In genomic region chr11:76667271-76667818, GRCh38 we compare ENCODE assay signal across 12 cellular contexts. TPM values are rescaled to one million over a fixed set of nuclear protein-coding genes. Genes with fewer than 3 reads are reported as not detected.
DNase-seq lines count a peak whose midpoint lies in the region; ATAC-seq and TF ChIP-seq lines count a peak whose summit lies in the region.
"Had no signal": no experiment of that assay in that cellular context is flagged by ENCODE, and none has a peak within 500 bp of the region (broad histone marks: within the 10 kb centered on the region; RNA-seq: fewer than 3 reads in every experiment).

No MANE protein-coding gene starts in this region.

- H3K4me1 ChIP-seq in OCI-LY7 (ENCODE audit: insufficient read depth, low read length, poor library complexity, severe bottlenecking) (peaks cover 74% of the 10 kb centered on the region), fibroblast of lung (ENCODE audit: control insufficient read depth, extremely low read depth, insufficient read depth, low read length) (peaks cover 6% of the 10 kb centered on the region), trophoblast cell (ENCODE audit: control insufficient read depth in 1 of 2, insufficient read depth in 2 of 2, low read length in 2 of 2) (peaks cover 20 to 33% of the 10 kb centered on the region in 2 experiments), prostate gland (replicated peaks) (no peaks in the 10 kb centered on the region)

- TF ChIP-seq CTCF in OCI-LY7 (conservative IDR thresholded peaks at IDR 0.05; ENCODE audit: low read length) (0 out of 2 replicates have a peak, but pooled peaks have one; percentile 28), fibroblast of lung (conservative IDR thresholded peaks at IDR 0.05 in 1 of 2, IDR thresholded peaks at IDR 0.05 in 1 of 2; ENCODE audit: low read depth in 1 of 2, low read length in 2 of 2) (no peak), prostate gland (IDR thresholded peaks at IDR 0.05) (no peak), type B pancreatic cell (conservative IDR thresholded peaks at IDR 0.05) (no peak)

- peak overlapping the region; percentile 0 for H3K9ac ChIP-seq in fibroblast of lung (ENCODE audit: insufficient read depth, low read length)
- H3K9ac ChIP-seq in trophoblast cell (ENCODE audit: low read length), result no peak overlapping the region
- H3K9ac ChIP-seq: KMS-11 had no signal

- H3K4me3 ChIP-seq in OCI-LY7 (ENCODE audit: low read depth, low read length, poor library complexity, severe bottlenecking), result peak overlapping the region; percentile 79
- H3K4me3 ChIP-seq in fibroblast of lung (replicated peaks in 1 of 4; ENCODE audit: control extremely low read depth in 1 of 4, insufficient read depth in 1 of 4, low read depth in 3 of 4, low read length in 4 of 4), result peak overlapping the region in 2 of 4 experiments; percentile 12 to 68
- H3K4me3 ChIP-seq in trophoblast cell (ENCODE audit: low read depth, low read length), result no peak overlapping the region
- peak overlapping the region in 1 of 2 donors; percentile 6 for H3K4me3 ChIP-seq in prostate gland

- peak; percentile 32 for DNase-seq in 8988T
- DNase-seq in OCI-LY7 (ENCODE audit: low spot score), result peak; percentile 72
- DNase-seq in fibroblast of lung (ENCODE audit: low read depth in 2 of 2), result no peak
- DNase-seq in trophoblast cell, result peak; percentile 48 to 51
- DNase-seq in prostate gland (ENCODE audit: low spot score), result no peak
- no peak for DNase-seq in cerebellar nuclear complex (lab: John Stamatoyannopoulos, UW)
- DNase-seq in type B pancreatic cell (ENCODE audit: extremely low spot score, unreplicated experiment), result no peak
- DNase-seq: activated naive CD4-positive, alpha-beta T cell treated with anti-CD3 and anti-CD28 coated beads for 36 hours; NCI-H345; occipital lobe had no signal

- no peak overlapping the region for H3K23ac ChIP-seq in trophoblast cell (ENCODE audit: low read length)

- peaks cover 4% of the 10 kb centered on the region for H3K27me3 ChIP-seq in fibroblast of lung (ENCODE audit: control insufficient read depth, insufficient read depth, low read length)
- no peaks in the 10 kb centered on the region for H3K27me3 ChIP-seq in trophoblast cell (ENCODE audit: insufficient read depth, low read length)
- H3K27me3 ChIP-seq in prostate gland (replicated peaks; ENCODE audit: insufficient read depth), result no peaks in the 10 kb centered on the region

- no peak overlapping the region for H3K4me3 Mint-ChIP-seq in type B pancreatic cell

- H2BK120ac ChIP-seq in trophoblast cell (ENCODE audit: insufficient read depth, low read length, poor library complexity), result no peak overlapping the region

- BruUV-seq in OCI-LY7 (replicated peaks; lab: Mats Ljungman, UMichigan), result no TSS peak

- H4K8ac ChIP-seq in trophoblast cell (ENCODE audit: low read depth, low read length), result peak overlapping the region; percentile 25

- no peak overlapping the region for H3K18ac ChIP-seq in trophoblast cell (ENCODE audit: low read length)

- H3K9me2 ChIP-seq in OCI-LY7 (ENCODE audit: insufficient read depth, low read length), result no peaks in the 10 kb centered on the region

- H3K9me3 ChIP-seq in OCI-LY7 (ENCODE audit: low read length), result no peaks in the 10 kb centered on the region
- no peaks in the 10 kb centered on the region for H3K9me3 ChIP-seq in fibroblast of lung (ENCODE audit: control insufficient read depth, insufficient read depth, low read depth, low read length)
- peaks cover 5% of the 10 kb centered on the region for H3K9me3 ChIP-seq in trophoblast cell (ENCODE audit: insufficient read depth, low read depth, low read length)
- H3K9me3 ChIP-seq in prostate gland, result no peaks in the 10 kb centered on the region

- H3K14ac ChIP-seq in trophoblast cell (ENCODE audit: low read length), result no peak overlapping the region

- H3K27me3 Mint-ChIP-seq in type B pancreatic cell, result peaks cover 29% of the 10 kb centered on the region

- H2BK12ac ChIP-seq in trophoblast cell (ENCODE audit: low read length), result peak overlapping the region; percentile 2

- no peaks in the 10 kb centered on the region for H3K9me3 Mint-ChIP-seq in type B pancreatic cell
- H3K9me3 Mint-ChIP-seq: activated naive CD4-positive, alpha-beta T cell treated with anti-CD3 and anti-CD28 coated beads for 36 hours had no signal

- intact Hi-C loops in OCI-LY7 (cut with micrococcal nuclease; ENCODE audit: unreplicated experiment) (loop anchor here (1.0 kb wide), 1 partner anchor 30 kb away; no protein-coding TSS in a partner anchor), prostate gland (cut with DNase I) (no loop called here)

- no peak for TF ChIP-seq POLR2A in prostate gland (IDR thresholded peaks at IDR 0.05)

- no peaks in the 10 kb centered on the region for H3K36me3 Mint-ChIP-seq in type B pancreatic cell

- WGBS in trophoblast cell (ENCODE audit: extremely low coverage, insufficient coverage, insufficient read length), result no CpG with 5 or more reads among the region's 15 CpGs
- WGBS in prostate gland, result 88% methylated on average over 15 of the region's 15 CpGs

- H2AK5ac ChIP-seq in trophoblast cell (ENCODE audit: low read length), result peak overlapping the region; percentile 3

- H2AFZ ChIP-seq in OCI-LY7 (ENCODE audit: low read length) (no peak overlapping the region), fibroblast of lung (ENCODE audit: low read length) (no peak overlapping the region), trophoblast cell (ENCODE audit: insufficient read depth, low read length, poor library complexity) (no peak overlapping the region)

- no peak overlapping the region for H3K27ac Mint-ChIP-seq in type B pancreatic cell
- H3K27ac Mint-ChIP-seq: activated naive CD4-positive, alpha-beta T cell treated with anti-CD3 and anti-CD28 coated beads for 36 hours had no signal

- peaks cover 26% of the 10 kb centered on the region; the same call in 1 of the 2 replicates for H3K36me3 ChIP-seq in OCI-LY7 (ENCODE audit: insufficient read depth, low read length)
- H3K36me3 ChIP-seq in fibroblast of lung (ENCODE audit: control insufficient read depth, insufficient read depth, low read length), result peaks cover 3% of the 10 kb centered on the region
- H3K36me3 ChIP-seq in trophoblast cell (ENCODE audit: control insufficient read depth in 1 of 2, insufficient read depth in 2 of 2, low read length in 2 of 2), result peaks cover 29 to 31% of the 10 kb centered on the region in 2 experiments
- no peaks in the 10 kb centered on the region for H3K36me3 ChIP-seq in prostate gland

- peak overlapping the region; percentile 76 for H3K27ac ChIP-seq in OCI-LY7 (ENCODE audit: low read depth, low read length, poor library complexity, severe bottlenecking)
- H3K27ac ChIP-seq in fibroblast of lung (ENCODE audit: insufficient read depth, low read length), result peak overlapping the region; percentile 21
- no peak overlapping the region for H3K27ac ChIP-seq in trophoblast cell (ENCODE audit: low read depth, low read length)
- peak overlapping the region in 1 of 2 donors; percentile 3 for H3K27ac ChIP-seq in prostate gland
- H3K27ac ChIP-seq: KMS-11 had no signal

- CTCF ChIA-PET in OCI-LY7 (lab: Charles Lee; ENCODE audit: unreplicated experiment), result interaction anchor here (2.1 kb wide), 1 partner anchor 68 kb away, joined by 8 read pairs; no protein-coding TSS in a partner anchor

- H3K4me1 Mint-ChIP-seq in type B pancreatic cell (ENCODE audit: unreplicated experiment), result peaks cover 26% of the 10 kb centered on the region

- H4K20me1 ChIP-seq in OCI-LY7 (ENCODE audit: insufficient read depth, low read length) (no peaks in the 10 kb centered on the region), fibroblast of lung (ENCODE audit: control insufficient read depth, extremely low read depth, insufficient read depth, low read length) (no peaks in the 10 kb centered on the region)

- POLR2A ChIA-PET in OCI-LY7 (lab: Charles Lee), result interaction anchor here (0.8 to 3.9 kb wide), 3 partner anchors 10 to 40 kb away, joined by 3 to 15 read pairs (median 13); no protein-coding TSS in a partner anchor

- H3K79me1 ChIP-seq in trophoblast cell (ENCODE audit: low read length), result peaks cover 18% of the 10 kb centered on the region

- ATAC-seq in HG03469 (IDR thresholded peaks at IDR 0.05; ENCODE audit: unreplicated experiment), result no peak

- H3K4ac ChIP-seq in trophoblast cell (ENCODE audit: low read depth, low read length), result peak overlapping the region; percentile 62

- H3K79me2 ChIP-seq in OCI-LY7 (ENCODE audit: insufficient read depth, low read depth, low read length), result peaks cover 42% of the 10 kb centered on the region; the same call in 1 of the 2 replicates
- H3K79me2 ChIP-seq in fibroblast of lung (ENCODE audit: control insufficient read depth, insufficient read depth, low read length), result peaks cover 39% of the 10 kb centered on the region
- peaks cover 16% of the 10 kb centered on the region for H3K79me2 ChIP-seq in trophoblast cell (ENCODE audit: control insufficient read depth, insufficient read depth, low read length, poor library complexity)

- H3K4me2 ChIP-seq in OCI-LY7 (ENCODE audit: low read length) (peak overlapping the region; percentile 89), fibroblast of lung (ENCODE audit: extremely low read depth, insufficient read depth, low read length) (peak overlapping the region; percentile 30), trophoblast cell (ENCODE audit: low read length) (peak overlapping the region; percentile 61)
- H3K4me2 ChIP-seq: KMS-11 had no signal

- H4K12ac ChIP-seq in trophoblast cell (ENCODE audit: low read depth, low read length), result no peak overlapping the region

- H2BK5ac ChIP-seq in trophoblast cell (ENCODE audit: low read depth, low read length, poor library complexity), result no peak overlapping the region

- no peak overlapping the region for H4K91ac ChIP-seq in trophoblast cell (ENCODE audit: low read depth, low read length)

RNA-seq across cellular contexts. Expression of gene LRRC32, which starts 3.2 kb away (rescaled TPM):
- 5.4 and 5.5 TPM in 2 replicates for total RNA-seq in OCI-LY7 (2014; rRNA removed; shearing (Covaris generic))
- total RNA-seq in OCI-LY7 (2022) (15.0 and 25.3 TPM in 2 replicates), fibroblast of lung (15.4 and 19.2 TPM in 2 replicates), prostate gland (10 to 100 TPM; 16.2 to 37.3 TPM), type B pancreatic cell (ENCODE audit: low replicate concordance) (4.3 and 5.4 TPM in 2 replicates)
- 18.9 and 103 TPM in 2 replicates for polyA plus RNA-seq in fibroblast of lung
- 39.6 and 236 TPM in 2 replicates for polyA plus RNA-seq in fibroblast of lung (2012)
- polyA minus RNA-seq in fibroblast of lung (ENCODE audit: low replicate concordance), result 79.7 and 528 TPM in 2 replicates
- 39.7 and 40.3 TPM in 2 replicates for polyA plus RNA-seq in trophoblast cell (2013)

Comparison
In these comparisons a context has a peak if more than half of its experiments do, and no peak if none do; other contexts are left out.
1. DNase-seq: peak in 8988T (single experiment), OCI-LY7 (single experiment) and trophoblast cell (2 of 2); none in fibroblast of lung (0 of 2), prostate gland (single experiment), cerebellar nuclear complex (0 of 2) and type B pancreatic cell (single experiment).
2. H3K4me2 ChIP-seq: peak in every context shown above with its lines; median percentile 89 in OCI-LY7; 61 in trophoblast cell; 30 in fibroblast of lung.